Comparison of ENCODE assay signal across 8 cellular contexts in genomic region chr14:102568115-102568614, GRCh38. TPM values are rescaled to one million over a fixed set of nuclear protein-coding genes. Genes with fewer than 3 reads are reported as not detected.
A peak's percentile ranks its signal among the peaks of the same experiment; 100 is the strongest.
DNase-seq lines count a peak whose midpoint lies in the region; ATAC-seq and TF ChIP-seq lines count a peak whose summit lies in the region.

No MANE protein-coding gene starts in this region.

- no peak overlapping the region for H3K4me3 ChIP-seq in A673 (ENCODE audit: low read depth, low read length, poor library complexity, severe bottlenecking)

- no peaks in the 10 kb centered on the region for H3K36me3 ChIP-seq in A673 (ENCODE audit: insufficient read depth, low read length, poor library complexity, severe bottlenecking)

- intact Hi-C loops in A673 (cut with micrococcal nuclease; ENCODE audit: unreplicated experiment), result no loop called here

- H3K4me1 ChIP-seq in A673 (ENCODE audit: insufficient read depth, low read length, poor library complexity, severe bottlenecking), result no peaks in the 10 kb centered on the region

- no peaks in the 10 kb centered on the region for H3K9me3 ChIP-seq in A673 (ENCODE audit: low read depth, low read length, poor library complexity, severe bottlenecking)

- no TSS peak for BruUV-seq in A673 (replicated peaks; lab: Mats Ljungman, UMichigan)

- ATAC-seq in HG03196 (IDR thresholded peaks at IDR 0.05; ENCODE audit: unreplicated experiment), result no peak
- ATAC-seq in GM19395 (IDR thresholded peaks at IDR 0.05; ENCODE audit: unreplicated experiment), result no peak

- in situ Hi-C loops in SK-MEL-5 (cut with HindIII; ENCODE audit: low pct_unique_long_range_greater_than_20kb, low sequenced_read_pairs), result no loop called here
- in situ Hi-C loops in T47D (cut with HindIII; ENCODE audit: low pct_unique_long_range_greater_than_20kb, low sequenced_read_pairs), result no loop called here

- H3K27ac ChIP-seq in A673 (ENCODE audit: low read depth, low read length, poor library complexity, severe bottlenecking), result no peak overlapping the region

- CTCF ChIA-PET in A673 (lab: Charles Lee), result no interaction called here

- POLR2A ChIA-PET in A673 (lab: Charles Lee; ENCODE audit: low non-redundant PET), result no interaction called here

- DNase-seq in ELF-1 (ENCODE audit: low read depth, low spot score) (peak; percentile 92), SK-MEL-5 (ENCODE audit: low read depth, low spot score) (peak; percentile 42), T47D (ENCODE audit: low read depth in 1 of 2, low spot score in 1 of 2) (peak; percentile 84 to 90), renal cortical epithelial cell (ENCODE audit: low read depth) (peak; percentile 68), A673 (ENCODE audit: low spot score) (no peak), NCI-H510A (lab: John Stamatoyannopoulos, UW) (no peak)

- no peak for TF ChIP-seq CTCF in A673 (conservative IDR thresholded peaks at IDR 0.05; ENCODE audit: low read depth, low read length)

- H3K27me3 ChIP-seq in A673 (replicated peaks; ENCODE audit: insufficient read depth, low read depth, low read length, poor library complexity), result no peaks in the 10 kb centered on the region

RNA-seq across cellular contexts. Expression of gene RCOR1, which starts 24.3 kb away (rescaled TPM):
- total RNA-seq in SK-MEL-5 (2014; rRNA removed; shearing (Covaris generic)), result 11.3 and 11.6 TPM in 2 replicates
- 14.1 and 21.1 TPM in 2 replicates for polyA plus RNA-seq in SK-MEL-5 (2015; cell fraction: cytosol; rRNA removed)
- polyA plus RNA-seq in SK-MEL-5 (2015; cell fraction: nucleus; rRNA removed), result 11.3 and 11.9 TPM in 2 replicates
- total RNA-seq in renal cortical epithelial cell (11.6 and 28.0 TPM in 2 replicates), A673 (2021) (97.8 and 102 TPM in 2 replicates)

RNA-seq across cellular contexts. Expression of gene ANKRD9, which starts 58.6 kb away (rescaled TPM):
- 39.7 and 47.9 TPM in 2 replicates for total RNA-seq in SK-MEL-5 (2014; rRNA removed; shearing (Covaris generic))
- polyA plus RNA-seq in SK-MEL-5 (2015; cell fraction: cytosol; rRNA removed), result 57.2 and 67.4 TPM in 2 replicates
- 123 and 226 TPM in 2 replicates for polyA plus RNA-seq in SK-MEL-5 (2015; cell fraction: nucleus; rRNA removed)
- total RNA-seq in renal cortical epithelial cell (26.9 and 54.4 TPM in 2 replicates), A673 (2021) (28.0 and 35.9 TPM in 2 replicates)

Comparison
In these comparisons a context has a peak if more than half of its experiments do, and no peak if none do; other contexts are left out.
1. DNase-seq: peak in ELF-1 (single experiment), SK-MEL-5 (single experiment), T47D (2 of 2) and renal cortical epithelial cell (single experiment); none in A673 (single experiment) and NCI-H510A (single experiment).